In genomic region chr2:219407343-219407742, GRCh38 we compare ENCODE assay signal across 7 cellular contexts. TPM values are rescaled to one million over a fixed set of nuclear protein-coding genes. Genes with fewer than 3 reads are reported as not detected.
"Had no signal": no experiment of that assay in that cellular context is flagged by ENCODE, and none has a peak within 500 bp of the region (broad histone marks: within the 10 kb centered on the region; RNA-seq: fewer than 3 reads in every experiment).

No MANE protein-coding gene starts in this region.

RNA-seq across cellular contexts. Expression of gene DES, which starts 10.8 kb away (rescaled TPM):
- total RNA-seq: activated B cell treated with CpG ODN at 0.5 μM for 24 hours; activated CD4-positive, alpha-beta T cell treated with anti-CD3 and anti-CD28 coated beads for 36 hours; activated naive CD4-positive, alpha-beta T cell treated with anti-CD3 and anti-CD28 coated beads, Interleukin-2, amount 50 U/mL, for 72 hours; activated T-helper 17 cell treated with anti-CD3 and anti-CD28 coated beads, Interleukin-2, amount 50 U/mL, for 72 hours; foreskin keratinocyte; T-helper 17 cell had no signal
- polyA plus RNA-seq: naive thymus-derived CD4-positive, alpha-beta T cell had no signal
